ENCODE assay signal across 8 cellular contexts in the genomic region with DNA sequence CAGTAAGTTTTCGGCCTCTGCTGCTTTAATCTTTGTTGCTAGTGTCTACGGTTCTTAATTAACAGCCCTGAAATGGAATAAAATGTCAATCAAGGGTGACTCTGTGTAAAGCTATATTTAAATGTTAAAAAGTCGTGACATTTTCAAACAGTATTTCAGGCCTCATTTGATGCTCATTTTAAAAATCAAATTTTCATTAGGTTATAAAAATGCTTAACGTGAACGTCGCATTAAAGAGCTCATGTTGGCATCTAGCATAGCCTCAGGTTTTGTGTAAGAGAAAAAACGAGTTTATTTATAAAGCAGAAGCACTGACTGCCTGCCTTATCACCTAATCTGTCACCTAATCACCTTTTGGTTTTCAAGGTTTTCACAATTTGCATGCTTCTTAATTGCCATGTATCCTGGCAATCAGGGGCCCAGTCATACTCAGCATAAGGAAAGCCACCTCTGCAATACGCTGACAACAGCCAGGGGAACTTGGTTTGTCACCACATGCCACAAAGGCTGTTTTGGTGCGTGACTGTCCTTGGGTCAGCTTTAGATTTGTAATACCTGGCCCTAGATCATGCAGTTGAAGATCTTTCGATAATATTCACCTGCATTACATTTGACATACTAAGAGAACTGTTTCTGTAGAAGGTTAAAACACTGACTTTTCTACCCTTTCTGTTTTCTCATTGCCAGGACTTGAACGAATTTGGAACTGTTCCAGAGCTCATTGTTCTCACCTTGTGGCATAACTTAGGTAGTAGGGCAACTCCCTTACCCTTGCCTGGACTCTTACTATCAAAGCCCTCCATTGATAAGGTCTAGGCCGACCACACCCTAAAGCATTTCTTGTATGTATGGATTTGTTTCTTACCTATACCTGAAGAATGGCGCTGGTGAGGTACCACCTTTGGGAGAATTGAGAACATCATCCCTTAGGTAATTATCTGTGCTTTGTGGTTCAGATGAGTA.
DNase-seq lines count a peak whose midpoint lies in the region; ATAC-seq and TF ChIP-seq lines count a peak whose summit lies in the region.

No MANE protein-coding gene starts in this region.

- peaks cover 3% of the 10 kb centered on the region for H3K27me3 Mint-ChIP-seq in activated CD4-positive, alpha-beta memory T cell treated with anti-CD3 and anti-CD28 coated beads for 36 hours

- WGBS in urinary bladder = 53% methylated on average over 13 of the region's 13 CpGs

- peak overlapping the region in 1 of 2 donors; percentile 44 for H3K27ac ChIP-seq in right atrium auricular region
- H3K27ac ChIP-seq in urinary bladder (ENCODE audit: low read depth) = peak overlapping the region; percentile 16

- POLR2A ChIA-PET in activated CD4-positive, alpha-beta memory T cell treated with anti-CD3 and anti-CD28 coated beads for 36 hours (lab: Charles Lee) = interaction anchor here (0.8 to 1.2 kb wide), 3 partner anchors 29 to 116 kb away, joined by 3 to 8 read pairs (median 7); no protein-coding TSS in a partner anchor

- no peaks in the 10 kb centered on the region for H3K9me3 ChIP-seq in right atrium auricular region

- H3K27me3 ChIP-seq in right atrium auricular region = no peaks in the 10 kb centered on the region

- peaks cover 45% of the 10 kb centered on the region for H3K4me1 Mint-ChIP-seq in activated CD4-positive, alpha-beta memory T cell treated with anti-CD3 and anti-CD28 coated beads for 36 hours (ENCODE audit: low read depth)

- peak; percentile 6 to 7 for TF ChIP-seq CTCF in right atrium auricular region (IDR thresholded peaks at IDR 0.05)

- intact Hi-C loops in cardiac septum (cut with DNase I) = loop anchor here (10.0 kb wide), 4 partner anchors 180 to 910 kb away; no protein-coding TSS in a partner anchor
- intact Hi-C loops in activated CD4-positive, alpha-beta memory T cell treated with anti-CD3 and anti-CD28 coated beads for 36 hours (cut with micrococcal nuclease) = loop anchor here (1.0 to 10.0 kb wide), 15 partner anchors 29 to 913 kb away; partner anchors contain the start of genes HMGB1 and UBE2L5
- intact Hi-C loops in left colon (cut with DNase I, micrococcal nuclease) = no loop called here

- DNase-seq in right atrium auricular region (ENCODE audit: low spot score) (no peak), cardiac septum (ENCODE audit: low spot score) (no peak), left colon (peak in 1 of 2 donors; percentile 13), medulla oblongata (ENCODE audit: extremely low spot score) (no peak), OCI-M2 (lab: John Stamatoyannopoulos, UW; ENCODE audit: unreplicated experiment) (no peak)
- peak; percentile 83 for DNase-seq in activated CD4-positive, alpha-beta memory T cell treated with anti-CD3 and anti-CD28 coated beads for 36 hours

- H3K36me3 ChIP-seq in right atrium auricular region (no peaks in the 10 kb centered on the region), urinary bladder (ENCODE audit: insufficient read depth) (no peaks in the 10 kb centered on the region)

- H3K4me1 ChIP-seq in right atrium auricular region (peaks cover 0 to 12% of the 10 kb centered on the region in 2 donors), urinary bladder (ENCODE audit: insufficient read depth) (no peaks in the 10 kb centered on the region)

- H3K27ac Mint-ChIP-seq in activated CD4-positive, alpha-beta memory T cell treated with anti-CD3 and anti-CD28 coated beads for 36 hours = peak overlapping the region; percentile 93

- no peaks in the 10 kb centered on the region for H3K9me3 Mint-ChIP-seq in activated CD4-positive, alpha-beta memory T cell treated with anti-CD3 and anti-CD28 coated beads for 36 hours

- CTCF ChIA-PET in activated CD4-positive, alpha-beta memory T cell treated with anti-CD3 and anti-CD28 coated beads for 36 hours (lab: Charles Lee) = interaction anchor here (0.6 to 3.1 kb wide), 54 partner anchors 11 to 930 kb away, joined by 3 to 44 read pairs (median 3); partner anchors contain the start of gene KATNAL1

- ATAC-seq in left colon = peak; percentile 66
- no peak for ATAC-seq in GM21723 (IDR thresholded peaks at IDR 0.05; ENCODE audit: unreplicated experiment)

- peak overlapping the region; percentile 53 for H3K4me3 Mint-ChIP-seq in activated CD4-positive, alpha-beta memory T cell treated with anti-CD3 and anti-CD28 coated beads for 36 hours

- H3K4me3 ChIP-seq in right atrium auricular region (no peak overlapping the region), urinary bladder (ENCODE audit: low read depth, low read length) (no peak overlapping the region)

- H3K36me3 Mint-ChIP-seq in activated CD4-positive, alpha-beta memory T cell treated with anti-CD3 and anti-CD28 coated beads for 36 hours = no peaks in the 10 kb centered on the region

Comparison
In these comparisons a context has a peak if more than half of its experiments do, and no peak if none do; other contexts are left out.
1. intact Hi-C loops: an anchor here in cardiac septum (10.0 kb wide) and activated CD4-positive, alpha-beta memory T cell treated with anti-CD3 and anti-CD28 coated beads for 36 hours (1.0 to 10.0 kb wide); none called in left colon.